25 cellular contexts compared by ENCODE assay signal in the genomic region with DNA sequence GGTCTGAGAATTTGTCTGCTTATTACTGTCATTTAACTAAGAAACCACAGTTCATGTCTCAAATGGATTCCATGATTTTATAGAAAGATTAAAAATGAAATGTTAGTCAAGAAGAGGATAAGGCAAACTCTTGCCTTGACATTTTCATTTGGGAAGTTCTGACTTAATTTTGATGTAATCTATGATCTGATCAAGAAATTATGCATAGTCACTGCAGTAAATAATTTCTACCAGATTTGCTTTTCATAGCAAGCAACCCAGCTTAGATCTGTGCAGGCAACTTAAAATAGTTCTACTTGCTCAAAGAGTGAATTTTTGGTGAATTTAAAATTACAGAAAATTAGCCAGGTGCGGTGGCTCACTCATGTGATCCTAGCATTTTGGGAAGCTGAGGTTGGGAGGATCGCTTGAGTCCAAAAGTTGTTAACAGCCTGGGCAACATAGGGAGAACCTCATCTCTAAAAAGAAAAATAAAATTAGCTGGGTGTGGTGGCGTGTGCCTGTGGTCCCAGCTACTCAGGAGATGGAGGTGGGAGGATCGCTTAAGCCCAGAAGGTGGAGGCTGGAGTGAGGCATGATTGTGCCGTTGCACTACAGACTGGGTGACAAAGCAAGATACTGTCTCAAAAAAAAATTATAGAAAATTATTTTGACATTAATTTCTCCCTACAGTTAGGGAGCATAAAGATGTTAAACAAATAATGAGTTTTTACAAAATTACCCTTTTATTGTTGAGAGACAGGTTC.
DNase-seq lines count a peak whose midpoint lies in the region; ATAC-seq, FAIRE-seq and TF ChIP-seq lines count a peak whose summit lies in the region.
"Had no signal": no experiment of that assay in that cellular context is flagged by ENCODE, and none has a peak within 500 bp of the region (broad histone marks: within the 10 kb centered on the region; RNA-seq: fewer than 3 reads in every experiment).

No MANE protein-coding gene starts in this region.

- no peaks in the 10 kb centered on the region for H3K9me2 ChIP-seq in Karpas-422 (replicated peaks; ENCODE audit: insufficient read depth, low read length)

- FAIRE-seq in HepG2 (lab: Jason Lieb, UNC): no peak
- FAIRE-seq: A204.1, D721Med, GM12891, GM19239 had no signal

- H3K27ac ChIP-seq in HepG2 (ENCODE audit: extremely low read length, insufficient read depth, low read length): no peak overlapping the region
- H3K27ac ChIP-seq in right lobe of liver: no peak overlapping the region
- no peak overlapping the region for H3K27ac ChIP-seq in heart left ventricle
- no peak overlapping the region for H3K27ac ChIP-seq in thyroid gland
- H3K27ac ChIP-seq in Karpas-422 (ENCODE audit: low read length): no peak overlapping the region
- H3K27ac ChIP-seq: 22Rv1; BLaER1 treated with 17β-estradiol and CSF1 and Interleukin-3, amounts not matched to agents 10 nM and 100 nM had no signal

- in situ Hi-C loops in HepG2 (cut with HindIII; ENCODE audit: extremely low pct_ligation_motif_present, low pct_unique_long_range_greater_than_20kb): no loop called here

- H2AFZ ChIP-seq in HepG2 (ENCODE audit: low read length) (no peak overlapping the region), Karpas-422 (ENCODE audit: low read length) (no peak overlapping the region)
- H2AFZ ChIP-seq: GM23338 had no signal

- H3K4me1 ChIP-seq in HepG2 (ENCODE audit: insufficient read depth, low read length): no peaks in the 10 kb centered on the region
- H3K4me1 ChIP-seq in right lobe of liver: no peaks in the 10 kb centered on the region
- H3K4me1 ChIP-seq in heart left ventricle: peaks cover 0 to 28% (median 13%) of the 10 kb centered on the region in 12 donors
- H3K4me1 ChIP-seq in thyroid gland: no peaks in the 10 kb centered on the region
- H3K4me1 ChIP-seq in Karpas-422 (ENCODE audit: low read length): peaks cover 8% of the 10 kb centered on the region
- H3K4me1 ChIP-seq: BLaER1 treated with 17β-estradiol and CSF1 and Interleukin-3, amounts not matched to agents 10 nM and 100 nM had no signal

- intact Hi-C loops in HepG2 (cut with micrococcal nuclease; ENCODE audit: unreplicated experiment) (no loop called here), right lobe of liver (cut with DNase I) (no loop called here), heart left ventricle (cut with DNase I) (no loop called here), thyroid gland (cut with DNase I) (no loop called here)

- POLR2A ChIA-PET in HepG2 (lab: Yijun Ruan, JAX): no interaction called here

- WGBS in HepG2 (ENCODE audit: low lambda C conversion rate): 84% methylated on average over 5 of the region's 5 CpGs
- WGBS in right lobe of liver (ENCODE audit: insufficient coverage, low coverage, low lambda C conversion rate, missing lambda C conversion rate): 96% methylated on average over 5 of the region's 5 CpGs
- WGBS in heart left ventricle, 4 donors: 94 to 98% (median 98%) methylated on average over 5 of the region's 5 CpGs
- 88 to 99% methylated on average over 5 of the region's 5 CpGs for WGBS in thyroid gland, 2 donors

- TF ChIP-seq EP300 in HepG2 (IDR thresholded peaks at IDR 0.05; ENCODE audit: low read depth in 2 of 2, low read length in 2 of 2) (no peak), HepG2 (CRISPR knock-in tag; IDR thresholded peaks at IDR 0.05; ENCODE audit: borderline replicate concordance) (no peak)

- H3K79me2 ChIP-seq in HepG2 (ENCODE audit: insufficient read depth, low read length) (no peaks in the 10 kb centered on the region), Karpas-422 (ENCODE audit: low read length) (no peaks in the 10 kb centered on the region)

- no peak for TF ChIP-seq POLR2A in HepG2 (IDR thresholded peaks at IDR 0.05; ENCODE audit: insufficient read depth in 1 of 2, low read depth in 2 of 2, low read length in 2 of 2)
- TF ChIP-seq POLR2A in right lobe of liver (IDR thresholded peaks at IDR 0.05): no peak
- TF ChIP-seq POLR2A in heart left ventricle (IDR thresholded peaks at IDR 0.05): no peak
- no peak for TF ChIP-seq POLR2A in thyroid gland (IDR thresholded peaks at IDR 0.05)

- no TSS peak for BruUV-seq in HepG2 (replicated peaks; lab: Mats Ljungman, UMichigan)

- H3K27me3 ChIP-seq in HepG2 (ENCODE audit: control insufficient read depth in 1 of 2, insufficient read depth in 2 of 2, low read length in 2 of 2) (no peaks in the 10 kb centered on the region), right lobe of liver (no peaks in the 10 kb centered on the region), heart left ventricle (no peaks in the 10 kb centered on the region), thyroid gland (no peaks in the 10 kb centered on the region), Karpas-422 (ENCODE audit: low read length) (no peaks in the 10 kb centered on the region)
- H3K27me3 ChIP-seq: BE2C; BLaER1 treated with 17β-estradiol and CSF1 and Interleukin-3, amounts not matched to agents 10 nM and 100 nM had no signal

- no peak overlapping the region for H3K4me3 ChIP-seq in HepG2 (replicated peaks in 1 of 3; ENCODE audit: insufficient read depth in 1 of 3, low read depth in 2 of 3, low read length in 3 of 3)
- no peak overlapping the region for H3K4me3 ChIP-seq in right lobe of liver
- H3K4me3 ChIP-seq in heart left ventricle: no peak overlapping the region
- no peak overlapping the region for H3K4me3 ChIP-seq in thyroid gland (replicated peaks in 1 of 3)
- no peak overlapping the region for H3K4me3 ChIP-seq in Karpas-422 (ENCODE audit: low read length)
- H3K4me3 ChIP-seq: BLaER1 treated with 17β-estradiol and CSF1 and Interleukin-3, amounts not matched to agents 10 nM and 100 nM; GM23338 had no signal

- H3K4me2 ChIP-seq in HepG2 (ENCODE audit: low read depth, low read length): no peak overlapping the region
- no peak overlapping the region for H3K4me2 ChIP-seq in Karpas-422 (ENCODE audit: low read depth, low read length, poor library complexity, severe bottlenecking)
- H3K4me2 ChIP-seq: BLaER1 treated with 17β-estradiol and CSF1 and Interleukin-3, amounts not matched to agents 10 nM and 100 nM; GM23338 had no signal

- H4K20me1 ChIP-seq in HepG2 (ENCODE audit: insufficient read depth, low read length) (no peaks in the 10 kb centered on the region), Karpas-422 (ENCODE audit: insufficient read depth, low read depth, low read length) (no peaks in the 10 kb centered on the region)
- H4K20me1 ChIP-seq: BLaER1 treated with 17β-estradiol and CSF1 and Interleukin-3, amounts not matched to agents 10 nM and 100 nM had no signal

- TF ChIP-seq RAD21 in HepG2 (CRISPR knock-in tag; IDR thresholded peaks at IDR 0.05): no peak

- ATAC-seq in HepG2 (no peak), right lobe of liver (no peak), SK-N-SH treated with all-trans-retinoic acid at 6 μM for 48 hours (0 out of 3 replicates have a peak, but pooled peaks have one; percentile 14), heart left ventricle (no peak), HG02571 (IDR thresholded peaks at IDR 0.05; ENCODE audit: unreplicated experiment) (no peak)
- ATAC-seq: GM23338, HCT116 had no signal

- TF ChIP-seq CTCF in HepG2 (CRISPR knock-in tag; IDR thresholded peaks at IDR 0.05) (no peak), right lobe of liver (IDR thresholded peaks at IDR 0.05) (no peak), heart left ventricle (IDR thresholded peaks at IDR 0.05) (no peak), thyroid gland (IDR thresholded peaks at IDR 0.05) (no peak)

- DNase-seq in HepG2 (ENCODE audit: low spot score) (no peak), right lobe of liver (no peak), fibroblast of peridontal ligament (ENCODE audit: extremely low read depth) (peak; percentile 40), heart left ventricle (no peak), thyroid gland (no peak), Karpas-422 (no peak)
- DNase-seq: AML-193; BE2C; CD4-positive, alpha-beta T cell; CD8-positive, alpha-beta memory T cell; DMS 273 treated with DMSO at 0.1 percent for 48 hours; DMS79; EL; GDM1; H9 had no signal

- CTCF ChIA-PET in HepG2 (lab: Yijun Ruan, JAX; ENCODE audit: low intra/inter-chr PET ratio, low total read pairs): no interaction called here

- H3K9me3 ChIP-seq in HepG2 (ENCODE audit: low read length) (no peaks in the 10 kb centered on the region), right lobe of liver (no peaks in the 10 kb centered on the region), heart left ventricle (no peaks in the 10 kb centered on the region), thyroid gland (no peaks in the 10 kb centered on the region), Karpas-422 (ENCODE audit: low read length) (no peaks in the 10 kb centered on the region)
- H3K9me3 ChIP-seq: BE2C; BLaER1 treated with 17β-estradiol and CSF1 and Interleukin-3, amounts not matched to agents 10 nM and 100 nM had no signal

- peaks cover 1 to 12% of the 10 kb centered on the region in 2 experiments; a peak in 4 of 5 replicates for H3K36me3 ChIP-seq in HepG2 (replicated peaks in 1 of 2; ENCODE audit: control insufficient read depth in 1 of 2, insufficient read depth in 2 of 2, low read length in 2 of 2)
- H3K36me3 ChIP-seq in right lobe of liver: peaks cover 0 to 7% (median 0%) of the 10 kb centered on the region in 4 donors
- H3K36me3 ChIP-seq in heart left ventricle: peaks cover 0 to 12% (median 0%) of the 10 kb centered on the region in 9 donors
- H3K36me3 ChIP-seq in thyroid gland: no peaks in the 10 kb centered on the region
- no peaks in the 10 kb centered on the region for H3K36me3 ChIP-seq in Karpas-422 (ENCODE audit: insufficient read depth, low read length)
- H3K36me3 ChIP-seq: BE2C had no signal

- H3K9ac ChIP-seq in HepG2 (ENCODE audit: insufficient read depth, low read depth, low read length): no peak overlapping the region
- no peak overlapping the region for H3K9ac ChIP-seq in Karpas-422 (ENCODE audit: low read length)
- H3K9ac ChIP-seq: BLaER1 treated with 17β-estradiol and CSF1 and Interleukin-3, amounts not matched to agents 10 nM and 100 nM had no signal

TF ChIP-seq in HepG2, 621 proteins besides CTCF, POLR2A, EP300 and RAD21 (continues in another document):
- TF ChIP-seq NFYC (CRISPR knock-in tag; IDR thresholded peaks at IDR 0.05): no peak
- peak; percentile 42 for TF ChIP-seq RBM22 (optimal IDR thresholded peaks at IDR 0.05; ENCODE audit: low read length)
- no peak for TF ChIP-seq ATM (IDR thresholded peaks at IDR 0.05; ENCODE audit: borderline replicate concordance)
- TF ChIP-seq NFE2L2 (IDR thresholded peaks at IDR 0.05; ENCODE audit: low read length): 0 out of 2 replicates have a peak, but pooled peaks have one; percentile 23
- TF ChIP-seq ZFP90 (CRISPR knock-in tag; IDR thresholded peaks at IDR 0.05; ENCODE audit: borderline replicate concordance): no peak
- no peak for TF ChIP-seq KLF13 (CRISPR knock-in tag; IDR thresholded peaks at IDR 0.05)
